In the genomic region with DNA sequence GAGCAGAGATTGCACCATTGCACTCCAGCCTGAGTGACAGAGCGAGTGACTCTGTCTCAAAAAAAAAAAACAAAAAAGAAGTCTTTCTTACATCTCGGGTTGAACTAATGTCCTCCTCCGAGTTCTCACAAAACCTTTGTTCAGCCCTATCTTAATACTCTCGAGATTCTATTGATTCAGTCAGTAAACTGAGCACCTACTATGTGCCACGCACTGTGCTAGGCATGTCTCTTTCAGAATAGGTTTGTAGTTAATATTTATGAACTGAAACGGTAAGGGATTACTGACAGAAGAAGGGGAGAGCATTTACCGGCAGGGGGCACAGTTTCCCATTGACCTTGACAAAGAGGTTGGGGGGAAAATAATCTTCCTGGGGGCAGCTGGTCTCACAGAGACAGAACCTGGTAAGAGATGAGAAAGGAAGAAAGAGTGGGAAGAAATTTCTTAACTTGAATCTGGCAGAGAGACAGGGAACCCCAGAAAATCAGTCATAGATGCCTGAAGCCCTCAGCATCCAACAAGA, we compare ENCODE assay signal across 1 cellular context.
A peak's percentile ranks its signal among the peaks of the same experiment; 100 is the strongest.
TF ChIP-seq lines count a peak whose summit lies in the region.

No MANE protein-coding gene starts in this region.

TF ChIP-seq in K562, 482 proteins besides CTCF, POLR2A, EP300 and RAD21:
- TF ChIP-seq, protein P1, sequence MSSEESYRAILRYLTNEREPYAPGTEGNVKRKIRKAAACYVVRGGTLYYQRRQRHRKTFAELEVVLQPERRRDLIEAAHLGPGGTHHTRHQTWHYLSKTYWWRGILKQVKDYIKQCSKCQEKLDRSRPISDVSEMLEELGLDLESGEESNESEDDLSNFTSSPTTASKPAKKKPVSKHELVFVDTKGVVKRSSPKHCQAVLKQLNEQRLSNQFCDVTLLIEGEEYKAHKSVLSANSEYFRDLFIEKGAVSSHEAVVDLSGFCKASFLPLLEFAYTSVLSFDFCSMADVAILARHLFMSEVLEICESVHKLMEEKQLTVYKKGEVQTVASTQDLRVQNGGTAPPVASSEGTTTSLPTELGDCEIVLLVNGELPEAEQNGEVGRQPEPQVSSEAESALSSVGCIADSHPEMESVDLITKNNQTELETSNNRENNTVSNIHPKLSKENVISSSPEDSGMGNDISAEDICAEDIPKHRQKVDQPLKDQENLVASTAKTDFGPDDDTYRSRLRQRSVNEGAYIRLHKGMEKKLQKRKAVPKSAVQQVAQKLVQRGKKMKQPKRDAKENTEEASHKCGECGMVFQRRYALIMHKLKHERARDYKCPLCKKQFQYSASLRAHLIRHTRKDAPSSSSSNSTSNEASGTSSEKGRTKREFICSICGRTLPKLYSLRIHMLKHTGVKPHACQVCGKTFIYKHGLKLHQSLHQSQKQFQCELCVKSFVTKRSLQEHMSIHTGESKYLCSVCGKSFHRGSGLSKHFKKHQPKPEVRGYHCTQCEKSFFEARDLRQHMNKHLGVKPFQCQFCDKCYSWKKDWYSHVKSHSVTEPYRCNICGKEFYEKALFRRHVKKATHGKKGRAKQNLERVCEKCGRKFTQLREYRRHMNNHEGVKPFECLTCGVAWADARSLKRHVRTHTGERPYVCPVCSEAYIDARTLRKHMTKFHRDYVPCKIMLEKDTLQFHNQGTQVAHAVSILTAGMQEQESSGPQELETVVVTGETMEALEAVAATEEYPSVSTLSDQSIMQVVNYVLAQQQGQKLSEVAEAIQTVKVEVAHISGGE (CRISPR knock-in tag; IDR thresholded peaks at IDR 0.05): no peak
- peak; percentile 79 for TF ChIP-seq ZKSCAN1 (IDR thresholded peaks at IDR 0.05; ENCODE audit: low read depth, low read length)
